In the genomic region with DNA sequence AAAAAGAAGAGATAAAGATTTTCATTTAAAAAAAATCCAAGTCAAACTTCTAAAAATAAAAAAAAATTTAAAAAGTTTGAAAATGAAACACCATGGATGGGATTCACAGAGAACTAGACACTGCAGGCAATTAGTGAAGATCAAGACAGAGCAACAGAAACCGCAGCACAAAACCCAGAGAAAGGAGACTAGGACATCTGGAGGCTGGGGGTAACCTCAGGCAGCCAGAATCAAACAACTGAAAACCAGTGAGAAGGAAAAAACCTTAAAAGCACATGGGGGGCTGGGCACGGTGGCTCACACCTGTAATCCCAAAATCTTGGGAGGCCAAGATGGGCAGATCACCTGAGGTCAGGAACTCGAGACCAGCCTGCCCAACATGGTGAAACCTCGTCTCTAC, we compare ENCODE assay signal across 18 cellular contexts. TPM values are rescaled to one million over a fixed set of nuclear protein-coding genes. Genes with fewer than 3 reads are reported as not detected.
"Had no signal": no experiment of that assay in that cellular context is flagged by ENCODE, and none has a peak within 500 bp of the region (broad histone marks: within the 10 kb centered on the region; RNA-seq: fewer than 3 reads in every experiment).

No MANE protein-coding gene starts in this region.

- H3K9me3 ChIP-seq: esophagus muscularis mucosa, right lobe of liver had no signal

- H3K4me3 Mint-ChIP-seq: activated naive CD4-positive, alpha-beta T cell treated with anti-CD3 and anti-CD28 coated beads for 36 hours had no signal

- H3K9me3 Mint-ChIP-seq: activated naive CD4-positive, alpha-beta T cell treated with anti-CD3 and anti-CD28 coated beads for 36 hours had no signal

- ATAC-seq: left lobe of liver, right lobe of liver had no signal

- H3K4me3 ChIP-seq: esophagus muscularis mucosa, hepatocyte, right lobe of liver, smooth muscle cell had no signal

- H2AFZ ChIP-seq: hepatocyte had no signal

- H3K27ac ChIP-seq: esophagus muscularis mucosa, hepatocyte, right lobe of liver had no signal

- H3K27me3 ChIP-seq: esophagus muscularis mucosa, hepatocyte, right lobe of liver had no signal

- DNase-seq: activated CD8-positive, alpha-beta memory T cell treated with anti-CD3 and anti-CD28 coated beads, Interleukin-2, amount 50 U/mL, for 48 hours; activated naive CD4-positive, alpha-beta T cell treated with anti-CD3 and anti-CD28 coated beads for 36 hours; amniotic stem cell; islet precursor cell; midbrain; right lobe of liver had no signal

- H3K4me1 ChIP-seq: esophagus muscularis mucosa, right lobe of liver had no signal

- H3K4me2 ChIP-seq: hepatocyte, smooth muscle cell had no signal

RNA-seq across cellular contexts. Expression of a gene that starts 30.6 kb away (rescaled TPM):
- total RNA-seq: activated naive CD4-positive, alpha-beta T cell treated with anti-CD3 and anti-CD28 coated beads for 36 hours; cardiac septum; esophagus muscularis mucosa; hepatocyte; left lobe of liver; lung microvascular endothelial cell; myocyte; osteoblast; pulmonary artery endothelial cell; right lobe of liver; smooth muscle cell; ureter had no signal
- polyA plus RNA-seq: hepatocyte, neural cell, smooth muscle cell, thymus had no signal
